In genomic region chr1:180178511-180179161, GRCh38 we compare ENCODE assay signal across 8 cellular contexts.
DNase-seq lines count a peak whose midpoint lies in the region; ATAC-seq lines count a peak whose summit lies in the region.

No MANE protein-coding gene starts in this region.

- peak; percentile 56 for ATAC-seq in GM18909 (IDR thresholded peaks at IDR 0.05; ENCODE audit: poor library complexity, unreplicated experiment)
- peak; percentile 53 for ATAC-seq in stimulated activated effector memory CD8-positive, alpha-beta T cell treated with anti-CD3 and anti-CD28 coated beads, Interleukin-12 subunit alpha, Interleukin-12 subunit beta, amount 100 ng/mL, for 72 hours

- no peak overlapping the region for H3K4me3 Mint-ChIP-seq in stimulated activated effector memory CD8-positive, alpha-beta T cell treated with anti-CD3 and anti-CD28 coated beads, Interleukin-12 subunit alpha, Interleukin-12 subunit beta, amount 100 ng/mL, for 72 hours

- no peak overlapping the region for H3K27ac Mint-ChIP-seq in stimulated activated effector memory CD8-positive, alpha-beta T cell treated with anti-CD3 and anti-CD28 coated beads, Interleukin-12 subunit alpha, Interleukin-12 subunit beta, amount 100 ng/mL, for 72 hours

- H3K36me3 Mint-ChIP-seq in stimulated activated effector memory CD8-positive, alpha-beta T cell treated with anti-CD3 and anti-CD28 coated beads, Interleukin-12 subunit alpha, Interleukin-12 subunit beta, amount 100 ng/mL, for 72 hours: peaks cover 6% of the 10 kb centered on the region

- DNase-seq in Ammon's horn (ENCODE audit: low spot score): peak; percentile 69
- peak; percentile 72 for DNase-seq in NCI-H2196 (lab: John Stamatoyannopoulos, UW; ENCODE audit: unreplicated experiment)
- peak; percentile 76 to 79 for DNase-seq in activated CD4-positive, alpha-beta T cell treated with anti-CD3 and anti-CD28 coated beads, Interleukin-2, amount 50 U/mL, for 48 hours
- DNase-seq in effector CD8-positive, alpha-beta T cell (lab: John Stamatoyannopoulos, UW): peak; percentile 42
- DNase-seq in midbrain (lab: John Stamatoyannopoulos, UW): peak; percentile 42
- peak; percentile 53 to 85 for DNase-seq in stimulated activated effector memory CD8-positive, alpha-beta T cell treated with anti-CD3 and anti-CD28 coated beads, Interleukin-12 subunit alpha, Interleukin-12 subunit beta, amount 100 ng/mL, for 72 hours (ENCODE audit: low spot score in 2 of 2)
- no peak for DNase-seq in GDM1 (lab: John Stamatoyannopoulos, UW)

- H3K4me1 Mint-ChIP-seq in stimulated activated effector memory CD8-positive, alpha-beta T cell treated with anti-CD3 and anti-CD28 coated beads, Interleukin-12 subunit alpha, Interleukin-12 subunit beta, amount 100 ng/mL, for 72 hours: no peaks in the 10 kb centered on the region

- no peaks in the 10 kb centered on the region for H3K9me3 Mint-ChIP-seq in stimulated activated effector memory CD8-positive, alpha-beta T cell treated with anti-CD3 and anti-CD28 coated beads, Interleukin-12 subunit alpha, Interleukin-12 subunit beta, amount 100 ng/mL, for 72 hours
